Comparison of ENCODE assay signal across 11 cellular contexts in genomic region chr14:81402123-81402495, GRCh38. TPM values are rescaled to one million over a fixed set of nuclear protein-coding genes. Genes with fewer than 3 reads are reported as not detected.
A peak's percentile ranks its signal among the peaks of the same experiment; 100 is the strongest.
DNase-seq lines count a peak whose midpoint lies in the region; ATAC-seq and TF ChIP-seq lines count a peak whose summit lies in the region.
"Had no signal": no experiment of that assay in that cellular context is flagged by ENCODE, and none has a peak within 500 bp of the region (broad histone marks: within the 10 kb centered on the region; RNA-seq: fewer than 3 reads in every experiment).

No MANE protein-coding gene starts in this region.

- DNase-seq in CD1c-positive myeloid dendritic cell (ENCODE audit: extremely low spot score) = peak; percentile 75
- peak; percentile 2 for DNase-seq in HFFc6
- no peak for DNase-seq in RWPE1 (ENCODE audit: low spot score)
- DNase-seq in islet precursor cell = peak; percentile 63
- no peak for DNase-seq in substantia nigra (lab: John Stamatoyannopoulos, UW)
- DNase-seq in NCI-H1930 (lab: John Stamatoyannopoulos, UW) = no peak
- DNase-seq in Right ventricle myocardium inferior (ENCODE audit: missing footprints) = no peak
- DNase-seq in ecto neural progenitor cell (ENCODE audit: low spot score) = no peak
- DNase-seq: dorsolateral prefrontal cortex, left ventricle myocardium superior, tibial artery had no signal

- POLR2A ChIA-PET in RWPE1 (lab: Yijun Ruan, JAX; ENCODE audit: low non-redundant PET) = no interaction called here

- H3K4me1 Mint-ChIP-seq in HFFc6 (ENCODE audit: low read depth) = peaks cover 38% of the 10 kb centered on the region

- H3K4me3 Mint-ChIP-seq in HFFc6 = peak overlapping the region; percentile 65; the same call in 1 of the 2 replicates

- no peaks in the 10 kb centered on the region for H3K9me3 Mint-ChIP-seq in HFFc6

- no peak for ATAC-seq in Right ventricle myocardium inferior

- H3K27ac ChIP-seq in RWPE1 (peak overlapping the region; percentile 73), substantia nigra (ENCODE audit: low read depth, low read length, poor library complexity, severe bottlenecking) (no peak overlapping the region)
- H3K27ac ChIP-seq: tibial artery had no signal

- peaks cover 16% of the 10 kb centered on the region for H3K27me3 Mint-ChIP-seq in HFFc6 (ENCODE audit: insufficient read depth)

- peak overlapping the region; percentile 92 for H3K27ac Mint-ChIP-seq in HFFc6

- CTCF ChIA-PET in RWPE1 (lab: Yijun Ruan, JAX) = interaction anchor here (1.0 kb wide), 1 partner anchor 52 kb away, joined by 5 read pairs; no protein-coding TSS in a partner anchor

- H3K36me3 Mint-ChIP-seq in HFFc6 (ENCODE audit: low read depth) = no peaks in the 10 kb centered on the region

- TF ChIP-seq CTCF in HFFc6 (IDR thresholded peaks at IDR 0.05) (no peak), RWPE1 (conservative IDR thresholded peaks at IDR 0.05; ENCODE audit: low read depth) (no peak)

- intact Hi-C loops in Right ventricle myocardium inferior (cut with DNase I) = no loop called here

RNA-seq across cellular contexts. Expression of gene STON2, which starts 2.0 kb away (rescaled TPM):
- not detected for total RNA-seq in HFFc6 (2021; fragmentation: NEBNext Ultra II Directional; extraction: Animal tissue kit (Norgen Biotek cat#: 25700))
- 12.8 TPM for total RNA-seq in Right ventricle myocardium inferior

Comparison
In these comparisons a context has a peak if more than half of its experiments do, and no peak if none do; other contexts are left out.
1. DNase-seq: peak in CD1c-positive myeloid dendritic cell (single experiment), HFFc6 (single experiment) and islet precursor cell (single experiment); none in RWPE1 (single experiment), substantia nigra (0 of 49), NCI-H1930 (0 of 2), Right ventricle myocardium inferior (single experiment) and ecto neural progenitor cell (single experiment).
2. RNA of gene STON2, which starts 2.0 kb away (total RNA-seq): 12.8 TPM in Right ventricle myocardium inferior (single experiment); not detected in HFFc6; every median in the first group is over 10 times any median in the second.